ENCODE assay signal across 35 cellular contexts in the genomic region with DNA sequence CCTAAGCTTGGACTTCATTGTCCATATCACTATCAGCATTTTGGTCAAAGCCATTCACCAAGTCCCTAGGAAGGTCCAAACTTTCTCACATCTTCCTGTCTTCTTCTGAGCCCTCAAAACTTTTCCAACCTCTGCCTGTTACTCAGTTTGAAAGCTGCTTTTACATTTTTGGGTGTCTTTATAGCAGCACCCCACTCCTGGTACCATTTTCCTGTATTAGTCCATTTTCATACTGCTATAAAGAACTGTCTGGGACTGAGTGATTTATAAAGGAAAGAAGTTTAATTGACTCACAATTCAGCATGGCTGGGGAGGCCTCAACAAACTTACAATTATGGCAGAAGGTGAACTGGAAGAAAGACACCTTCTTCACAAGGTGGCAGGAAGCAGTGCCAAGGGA.
DNase-seq lines count a peak whose midpoint lies in the region; ATAC-seq, FAIRE-seq and TF ChIP-seq lines count a peak whose summit lies in the region.
"Had no signal": no experiment of that assay in that cellular context is flagged by ENCODE, and none has a peak within 500 bp of the region (broad histone marks: within the 10 kb centered on the region; RNA-seq: fewer than 3 reads in every experiment).

No MANE protein-coding gene starts in this region.

- H3K9me3 ChIP-seq in HEK293 (ENCODE audit: control insufficient read depth, insufficient read depth, low read depth, low read length): no peaks in the 10 kb centered on the region
- H3K9me3 ChIP-seq in GM12878 (replicated peaks; ENCODE audit: control insufficient read depth, insufficient read depth, low read length): peaks cover 2% of the 10 kb centered on the region; the same call in 2 of the 3 replicates
- H3K9me3 ChIP-seq in K562 (replicated peaks; ENCODE audit: control insufficient read depth, insufficient read depth, low read depth, low read length): no peaks in the 10 kb centered on the region

- H3K4me3 Mint-ChIP-seq in stimulated activated naive B cell treated with anti-CD40 and anti-IgM and Interleukin-4, amounts not matched to agents 10 μg/mL and 1 μg/mL and 100 μg/mL, for 72 hours: no peak overlapping the region
- H3K4me3 Mint-ChIP-seq: B cell; CD14-positive monocyte; CD4-positive, alpha-beta memory T cell; CD4-positive, alpha-beta T cell; CD4-positive, CD25-positive, alpha-beta regulatory T cell; CD8-positive, alpha-beta memory T cell; CD8-positive, alpha-beta T cell had no signal

- H3K27ac ChIP-seq in HEK293 (ENCODE audit: extremely low read depth, low read depth, low read length) (no peak overlapping the region), GM12878 (ENCODE audit: control insufficient read depth, insufficient read depth) (no peak overlapping the region), K562 (ENCODE audit: extremely low read depth, low read depth, low read length) (no peak overlapping the region)
- H3K27ac ChIP-seq: 22Rv1; A549; BLaER1; BLaER1 treated with 17β-estradiol and CSF1 and Interleukin-3, amounts not matched to agents 10 nM and 100 nM; C4-2B had no signal

- H3K9me3 Mint-ChIP-seq in stimulated activated naive B cell treated with anti-CD40 and anti-IgM and Interleukin-4, amounts not matched to agents 10 μg/mL and 1 μg/mL and 100 μg/mL, for 72 hours: peaks cover 40 to 46% of the 10 kb centered on the region in 2 donors

- H2AFZ ChIP-seq in GM12878 (ENCODE audit: control insufficient read depth, low read depth, low read length) (no peak overlapping the region), K562 (ENCODE audit: low read depth, low read length) (no peak overlapping the region)

- RAD21 ChIA-PET in GM12878 (lab: Charles Lee; ENCODE audit: unreplicated experiment): no interaction called here

- intact Hi-C loops in GM12878 (cut with micrococcal nuclease; ENCODE audit: unreplicated experiment): no loop called here
- intact Hi-C loops in K562 (cut with micrococcal nuclease): no loop called here

- no peaks in the 10 kb centered on the region for H3K4me1 Mint-ChIP-seq in stimulated activated naive B cell treated with anti-CD40 and anti-IgM and Interleukin-4, amounts not matched to agents 10 μg/mL and 1 μg/mL and 100 μg/mL, for 72 hours
- H3K4me1 Mint-ChIP-seq: B cell; CD14-positive monocyte; CD4-positive, alpha-beta memory T cell; CD4-positive, CD25-positive, alpha-beta regulatory T cell; CD8-positive, alpha-beta memory T cell had no signal

- H3K9me1 ChIP-seq in K562 (ENCODE audit: control insufficient read depth, insufficient read depth, low read length): no peaks in the 10 kb centered on the region

- in situ Hi-C loops in GM12878 (cut with MboI): no loop called here
- in situ Hi-C loops in K562 (cut with MboI): no loop called here

- no peak overlapping the region for H3K4me2 ChIP-seq in GM12878 (ENCODE audit: control insufficient read depth, insufficient read depth)
- H3K4me2 ChIP-seq in K562 (ENCODE audit: insufficient read depth, low read length): no peak overlapping the region
- H3K4me2 ChIP-seq: A549; BLaER1; BLaER1 treated with 17β-estradiol and CSF1 and Interleukin-3, amounts not matched to agents 10 nM and 100 nM had no signal

- TF ChIP-seq EP300 in GM12878 (IDR thresholded peaks at IDR 0.05; ENCODE audit: borderline replicate concordance in 1 of 2, control insufficient read depth in 1 of 2, low read depth in 2 of 2, low read length in 2 of 2) (no peak), K562 (IDR thresholded peaks at IDR 0.05; ENCODE audit: low read length) (no peak)

- CTCF ChIA-PET in HEK293 (lab: Yijun Ruan, JAX) (no interaction called here), GM12878 (lab: Yijun Ruan, JAX) (interaction anchor here (0.6 kb wide), 1 partner anchor 951 kb away, joined by 3 read pairs; no protein-coding TSS in a partner anchor), K562 (lab: Yijun Ruan, JAX; ENCODE audit: low intra/inter-chr PET ratio) (no interaction called here)

- H4K20me1 ChIP-seq in GM12878 (ENCODE audit: control insufficient read depth, insufficient read depth) (no peaks in the 10 kb centered on the region), K562 (replicated peaks; ENCODE audit: control insufficient read depth, insufficient read depth, low read length) (no peaks in the 10 kb centered on the region)
- H4K20me1 ChIP-seq: BLaER1; BLaER1 treated with 17β-estradiol and CSF1 and Interleukin-3, amounts not matched to agents 10 nM and 100 nM had no signal

- H3K27me3 ChIP-seq in GM12878 (replicated peaks in 1 of 2; ENCODE audit: control insufficient read depth in 2 of 2, insufficient read depth in 2 of 2, low read length in 1 of 2) (no peaks in the 10 kb centered on the region), K562 (ENCODE audit: control insufficient read depth in 2 of 2, insufficient read depth in 2 of 2, low read length in 2 of 2) (no peaks in the 10 kb centered on the region)
- H3K27me3 ChIP-seq: BE2C; BLaER1; BLaER1 treated with 17β-estradiol and CSF1 and Interleukin-3, amounts not matched to agents 10 nM and 100 nM had no signal

- H3K36me3 ChIP-seq in HEK293 (ENCODE audit: control insufficient read depth in 2 of 2, insufficient read depth in 1 of 2, low read length in 2 of 2) (no peaks in the 10 kb centered on the region), GM12878 (ENCODE audit: control insufficient read depth in 2 of 2, insufficient read depth in 2 of 2, low read length in 1 of 2) (no peaks in the 10 kb centered on the region), K562 (ENCODE audit: control insufficient read depth, insufficient read depth, low read length) (no peaks in the 10 kb centered on the region)
- H3K36me3 ChIP-seq: BE2C; BLaER1; BLaER1 treated with 17β-estradiol and CSF1 and Interleukin-3, amounts not matched to agents 10 nM and 100 nM had no signal

- BruUV-seq in GM12878 (replicated peaks; lab: Mats Ljungman, UMichigan) (no TSS peak), K562 (replicated peaks; lab: Mats Ljungman, UMichigan) (no TSS peak)

- H3K36me3 Mint-ChIP-seq in stimulated activated naive B cell treated with anti-CD40 and anti-IgM and Interleukin-4, amounts not matched to agents 10 μg/mL and 1 μg/mL and 100 μg/mL, for 72 hours: peaks cover 0 to 4% of the 10 kb centered on the region in 2 donors
- H3K36me3 Mint-ChIP-seq: CD14-positive monocyte; CD4-positive, alpha-beta memory T cell; CD4-positive, CD25-positive, alpha-beta regulatory T cell; CD8-positive, alpha-beta memory T cell; CD8-positive, alpha-beta T cell had no signal

- H3K9ac ChIP-seq in GM12878 (ENCODE audit: control insufficient read depth, insufficient read depth, low read length) (no peak overlapping the region), K562 (ENCODE audit: insufficient read depth in 1 of 2, low read depth in 2 of 2, low read length in 2 of 2) (no peak overlapping the region)
- H3K9ac ChIP-seq: BLaER1; BLaER1 treated with 17β-estradiol and CSF1 and Interleukin-3, amounts not matched to agents 10 nM and 100 nM had no signal

- POLR2A ChIA-PET in HEK293 (lab: Yijun Ruan, JAX) (no interaction called here), GM12878 (lab: Charles Lee) (no interaction called here), K562 (lab: Yijun Ruan, JAX) (no interaction called here)

- no peaks in the 10 kb centered on the region for H3K27me3 Mint-ChIP-seq in stimulated activated naive B cell treated with anti-CD40 and anti-IgM and Interleukin-4, amounts not matched to agents 10 μg/mL and 1 μg/mL and 100 μg/mL, for 72 hours
- H3K27me3 Mint-ChIP-seq: B cell; CD4-positive, alpha-beta memory T cell; CD4-positive, alpha-beta T cell; CD4-positive, CD25-positive, alpha-beta regulatory T cell; CD8-positive, alpha-beta memory T cell had no signal

- H3K27ac Mint-ChIP-seq in stimulated activated naive B cell treated with anti-CD40 and anti-IgM and Interleukin-4, amounts not matched to agents 10 μg/mL and 1 μg/mL and 100 μg/mL, for 72 hours: no peak overlapping the region
- H3K27ac Mint-ChIP-seq: B cell; CD14-positive monocyte; CD4-positive, alpha-beta memory T cell; CD4-positive, alpha-beta T cell; CD4-positive, CD25-positive, alpha-beta regulatory T cell; CD8-positive, alpha-beta memory T cell; CD8-positive, alpha-beta T cell had no signal

- H3K79me2 ChIP-seq in GM12878 (ENCODE audit: control insufficient read depth, insufficient read depth, low read length) (no peaks in the 10 kb centered on the region), K562 (ENCODE audit: control insufficient read depth, insufficient read depth, low read length) (no peaks in the 10 kb centered on the region)

- no peak for TF ChIP-seq POLR2A in GM12878 (IDR thresholded peaks at IDR 0.05; ENCODE audit: low read depth, low read length)
- no peak for TF ChIP-seq POLR2A in K562 (conservative IDR thresholded peaks at IDR 0.05)

- TF ChIP-seq RAD21 in GM12878 (IDR thresholded peaks at IDR 0.05; ENCODE audit: insufficient read depth, low read depth, low read length) (no peak), K562 (CRISPR knock-in tag; conservative IDR thresholded peaks at IDR 0.05 in 1 of 2, IDR thresholded peaks at IDR 0.05 in 1 of 2) (no peak)

- H3K4me3 ChIP-seq in HEK293 (ENCODE audit: low read depth, low read length) (no peak overlapping the region), GM12878 (no peak overlapping the region), K562 (no peak overlapping the region)
- H3K4me3 ChIP-seq: A549; BLaER1; BLaER1 treated with 17β-estradiol and CSF1 and Interleukin-3, amounts not matched to agents 10 nM and 100 nM had no signal

- ATAC-seq in GM12878 (no peak), K562 (no peak), GM21515 (IDR thresholded peaks at IDR 0.05; ENCODE audit: unreplicated experiment) (no peak), HG02588 (IDR thresholded peaks at IDR 0.05; ENCODE audit: unreplicated experiment) (no peak)
- no peak for ATAC-seq in stimulated activated naive B cell treated with anti-CD40 and anti-IgM and Interleukin-4, amounts not matched to agents 10 μg/mL and 1 μg/mL and 100 μg/mL, for 72 hours (replicated peaks)
- ATAC-seq: A549; CD8-positive, alpha-beta T cell had no signal

- FAIRE-seq in GM12878 (lab: Jason Lieb, UNC) (peak; percentile 52), K562 (lab: Jason Lieb, UNC) (no peak)
- FAIRE-seq: A204.1, A549, D721Med had no signal

- SMC1A ChIA-PET in GM12878 (lab: Charles Lee; ENCODE audit: uncharacterized antibody, unreplicated experiment): no interaction called here

- H3K4me1 ChIP-seq in HEK293 (ENCODE audit: control insufficient read depth, insufficient read depth, low read length) (no peaks in the 10 kb centered on the region), GM12878 (ENCODE audit: control insufficient read depth, insufficient read depth, low read length) (no peaks in the 10 kb centered on the region), K562 (replicated peaks in 1 of 2; ENCODE audit: control insufficient read depth in 2 of 2, insufficient read depth in 2 of 2, low read length in 2 of 2) (no peaks in the 10 kb centered on the region)
- H3K4me1 ChIP-seq: A549; BE2C; BLaER1; BLaER1 treated with 17β-estradiol and CSF1 and Interleukin-3, amounts not matched to agents 10 nM and 100 nM; Caco-2 had no signal

- no peak for TF ChIP-seq CTCF in HEK293 (tag by site-specific recombination; IDR thresholded peaks at IDR 0.05)
- no peak for TF ChIP-seq CTCF in GM12878 (IDR thresholded peaks at IDR 0.05 in 2 of 3, conservative IDR thresholded peaks at IDR 0.05 in 1 of 3; ENCODE audit: control insufficient read depth in 2 of 3, extremely low read depth in 1 of 3, insufficient read depth in 1 of 3, low read depth in 3 of 3, low read length in 3 of 3)
- no peak for TF ChIP-seq CTCF in K562 (IDR thresholded peaks at IDR 0.05 in 2 of 3, conservative IDR thresholded peaks at IDR 0.05 in 1 of 3; ENCODE audit: insufficient read depth in 2 of 3, low read depth in 1 of 3, low read length in 3 of 3)

- DNase-seq in GM12878 (ENCODE audit: low read depth, low spot score): no peak
- DNase-seq in K562 (ENCODE audit: extremely low read depth in 1 of 4, low spot score in 3 of 4): no peak
- DNase-seq in stimulated activated naive B cell treated with anti-CD40 and anti-IgM and Interleukin-4, amounts not matched to agents 10 μg/mL and 1 μg/mL and 100 μg/mL, for 72 hours: no peak
- DNase-seq: 8988T; ACHN; AML-193; BE2C; C1 segment of cervical spinal cord; Caco-2; Calu3; CD4-positive, alpha-beta memory T cell; CD4-positive, alpha-beta T cell; CD4-positive, CD25-positive, alpha-beta regulatory T cell; CD8-positive, alpha-beta memory T cell; CD8-positive, alpha-beta T cell; COR-L47; DMS 273 treated with DMSO at 0.1 percent for 48 hours; DMS153; DMS53; DMS79; DMS79 treated with DMSO at 0.1 percent for 48 hours; DND-41; EL had no signal
